In the genomic region with DNA sequence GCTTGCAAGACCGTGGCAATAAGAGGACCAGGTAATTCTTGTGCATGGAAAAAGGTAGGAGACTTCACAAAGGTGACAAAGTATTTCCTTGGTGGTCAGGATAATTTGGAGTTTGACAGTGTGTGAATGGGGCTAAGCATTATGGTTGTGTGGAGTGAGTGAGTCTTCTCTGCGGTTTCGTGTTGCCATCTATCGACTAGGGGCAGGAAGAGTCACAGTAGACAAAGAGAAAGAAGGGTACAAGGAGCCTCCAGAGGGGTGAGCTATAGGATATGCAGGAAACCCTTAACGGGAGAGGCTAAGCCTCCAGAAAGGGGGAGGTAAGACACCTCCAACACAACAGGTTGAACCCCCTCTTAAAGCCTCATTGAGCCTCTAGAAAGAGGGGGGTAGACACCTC, we compare ENCODE assay signal across 7 cellular contexts.
DNase-seq lines count a peak whose midpoint lies in the region; ATAC-seq and TF ChIP-seq lines count a peak whose summit lies in the region.

No MANE protein-coding gene starts in this region.

- H3K9me3 ChIP-seq in ES-I3 (ENCODE audit: control insufficient read depth, insufficient read depth, low read length) (no peaks in the 10 kb centered on the region), parathyroid adenoma (ENCODE audit: control insufficient read depth, low read length) (no peaks in the 10 kb centered on the region)

- H3K4me1 ChIP-seq in ES-I3 (ENCODE audit: insufficient read depth, low read length) (peaks cover 16% of the 10 kb centered on the region), parathyroid adenoma (peaks cover 4% of the 10 kb centered on the region)

- no peaks in the 10 kb centered on the region for H3K27me3 ChIP-seq in parathyroid adenoma (ENCODE audit: control insufficient read depth, insufficient read depth, low read length)

- peak overlapping the region; percentile 76 for H3K4me2 ChIP-seq in parathyroid adenoma (ENCODE audit: low read length)

- no peaks in the 10 kb centered on the region for H3K79me2 ChIP-seq in parathyroid adenoma

- peak overlapping the region; percentile 90 to 93 for H3K27ac Mint-ChIP-seq in effector memory CD8-positive, alpha-beta T cell

- ATAC-seq in effector memory CD8-positive, alpha-beta T cell (replicated peaks) = no peak
- ATAC-seq in HG02973 (IDR thresholded peaks at IDR 0.05; ENCODE audit: unreplicated experiment) = no peak
- no peak for ATAC-seq in HG02870 (IDR thresholded peaks at IDR 0.05; ENCODE audit: unreplicated experiment)

- peak overlapping the region; percentile 83 for H2AFZ ChIP-seq in parathyroid adenoma

- peak overlapping the region; percentile 56 for H3K27ac ChIP-seq in parathyroid adenoma

- H3K4me3 ChIP-seq in parathyroid adenoma (ENCODE audit: low read depth, low read length) = peak overlapping the region; percentile 75

- peaks cover 3% of the 10 kb centered on the region for H3K36me3 Mint-ChIP-seq in effector memory CD8-positive, alpha-beta T cell (ENCODE audit: insufficient read depth)

- TF ChIP-seq CTCF in parathyroid adenoma (IDR thresholded peaks at IDR 0.05) (no peak), GM20000 (IDR thresholded peaks at IDR 0.05; ENCODE audit: extremely low read depth, missing control alignments) (no peak)

- H3K9me3 Mint-ChIP-seq in effector memory CD8-positive, alpha-beta T cell = no peaks in the 10 kb centered on the region

- peaks cover 11 to 12% of the 10 kb centered on the region in 2 donors for H3K27me3 Mint-ChIP-seq in effector memory CD8-positive, alpha-beta T cell

- H3K4me1 Mint-ChIP-seq in effector memory CD8-positive, alpha-beta T cell (ENCODE audit: low read depth in 2 of 2) = peaks cover 7 to 9% of the 10 kb centered on the region in 2 donors

- H3K9ac ChIP-seq in ES-I3 (ENCODE audit: low read depth, low read length) = peak overlapping the region; percentile 40
- no peak overlapping the region for H3K9ac ChIP-seq in parathyroid adenoma

- peak overlapping the region; percentile 84 to 87 for H3K4me3 Mint-ChIP-seq in effector memory CD8-positive, alpha-beta T cell

- DNase-seq in NCI-H146 treated with DMSO at 0.1 percent for 48 hours (lab: John Stamatoyannopoulos, UW; ENCODE audit: unreplicated experiment) = peak; percentile 9
- DNase-seq in effector memory CD8-positive, alpha-beta T cell = no peak
- no peak for DNase-seq in GM20000 (ENCODE audit: low spot score)

- H3K36me3 ChIP-seq in ES-I3 (ENCODE audit: insufficient read depth, low read length) (no peaks in the 10 kb centered on the region), parathyroid adenoma (ENCODE audit: control insufficient read depth, insufficient read depth, low read length) (no peaks in the 10 kb centered on the region)
